In the genomic region with DNA sequence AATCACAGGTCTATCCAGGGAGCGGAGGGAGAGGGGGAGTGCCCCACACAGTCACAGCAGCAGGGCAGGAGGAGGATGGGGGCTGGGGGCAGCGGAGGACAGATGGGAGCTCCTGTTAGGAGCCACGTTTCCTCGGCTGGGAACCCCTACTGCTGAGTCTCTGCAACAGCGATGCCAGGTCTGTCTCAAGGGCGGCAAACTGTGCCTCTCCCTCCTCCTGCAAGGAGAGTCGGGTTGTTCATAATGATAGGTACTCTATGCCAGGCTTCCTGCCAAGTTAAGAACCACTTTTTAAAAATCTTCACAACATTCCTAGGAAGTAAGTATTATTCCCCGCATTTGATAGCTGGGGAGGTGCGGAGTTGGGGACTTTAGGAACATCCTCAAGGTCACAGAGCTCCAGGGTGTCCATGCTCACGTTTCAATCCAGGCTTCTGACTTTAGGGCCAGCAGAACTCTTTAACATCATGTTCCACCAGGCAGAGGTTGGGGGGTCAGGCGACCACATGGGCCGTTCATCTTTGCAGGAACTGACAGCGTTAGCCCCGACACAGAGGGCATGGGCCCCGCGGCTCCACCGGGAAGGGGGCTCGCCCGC, we compare ENCODE assay signal across 8 cellular contexts.
A peak's percentile ranks its signal among the peaks of the same experiment; 100 is the strongest.
DNase-seq lines count a peak whose midpoint lies in the region; ATAC-seq and TF ChIP-seq lines count a peak whose summit lies in the region.

No MANE protein-coding gene starts in this region.

- CTCF ChIA-PET in T-cell (lab: Charles Lee), result interaction anchor here (0.7 to 4.3 kb wide), 7 partner anchors 18 to 358 kb away, joined by 3 to 32 read pairs (median 6); no protein-coding TSS in a partner anchor

- 31 to 38% methylated on average over 8 to 9 of the region's 19 CpGs for WGBS in esophagus squamous epithelium, 2 donors

- in situ Hi-C loops in Caki2 (cut with HindIII; ENCODE audit: low pct_unique_long_range_greater_than_20kb, low sequenced_read_pairs), result loop anchor here (10.0 kb wide), 1 partner anchor 97 kb away; a partner anchor contains a TSS

- H2AFZ ChIP-seq in neuron (ENCODE audit: low read depth, low read length), result peak overlapping the region; percentile 74

- H3K4me3 Mint-ChIP-seq in T-cell, result peak overlapping the region; percentile 73 to 77 (median 77)

- DNase-seq in Caki2 (ENCODE audit: low read depth) (peak; percentile 19), T-cell (peak in 1 of 34 experiments; percentile 8), esophagus squamous epithelium (lab: John Stamatoyannopoulos, UW) (no peak), activated gamma-delta T cell treated with Interleukin-2 at 50 U/mL for 16 hours (no peak), mucosa of gallbladder (ENCODE audit: low spot score) (no peak)

- H3K4me1 ChIP-seq in HUES6 (ENCODE audit: control insufficient read depth, insufficient read depth, low read length) (peaks cover 60% of the 10 kb centered on the region), esophagus squamous epithelium (peaks cover 7 to 54% (median 9%) of the 10 kb centered on the region in 3 donors), neuron (ENCODE audit: insufficient read depth, low read length) (peaks cover 24% of the 10 kb centered on the region)

- peaks cover 5 to 18% of the 10 kb centered on the region in 2 donors for H3K27me3 Mint-ChIP-seq in T-cell

- H3K4me3 ChIP-seq in HUES6 (ENCODE audit: low read depth, low read length) (peak overlapping the region; percentile 61), esophagus squamous epithelium (peak overlapping the region; percentile 61 to 80 (median 76)), neuron (ENCODE audit: low read length) (no peak overlapping the region)

- TF ChIP-seq POLR2A in esophagus squamous epithelium (IDR thresholded peaks at IDR 0.05), result no peak

- POLR2A ChIA-PET in T-cell (lab: Charles Lee), result no interaction called here

- H3K27me3 ChIP-seq in HUES6 (ENCODE audit: control insufficient read depth, insufficient read depth, low read length) (peaks cover 10% of the 10 kb centered on the region; the same call in 1 of the 2 replicates), esophagus squamous epithelium (no peaks in the 10 kb centered on the region), neuron (ENCODE audit: insufficient read depth, low read length) (no peaks in the 10 kb centered on the region)

- no peaks in the 10 kb centered on the region for H3K36me3 ChIP-seq in HUES6 (ENCODE audit: control insufficient read depth, insufficient read depth, low read length)
- H3K36me3 ChIP-seq in esophagus squamous epithelium, result no peaks in the 10 kb centered on the region
- H3K36me3 ChIP-seq in neuron (ENCODE audit: insufficient read depth, low read length), result no peaks in the 10 kb centered on the region

- H3K36me3 Mint-ChIP-seq in T-cell, result no peaks in the 10 kb centered on the region

- H3K9me3 ChIP-seq in HUES6 (ENCODE audit: control insufficient read depth, insufficient read depth, low read depth, low read length) (no peaks in the 10 kb centered on the region), esophagus squamous epithelium (no peaks in the 10 kb centered on the region), neuron (ENCODE audit: low read length) (no peaks in the 10 kb centered on the region)

- H3K9me3 Mint-ChIP-seq in T-cell, result no peaks in the 10 kb centered on the region

- ATAC-seq in T-cell (replicated peaks in 1 of 4) (no peak), GM21381 (IDR thresholded peaks at IDR 0.05; ENCODE audit: unreplicated experiment) (no peak)

- peak overlapping the region in 1 of 2 donors; percentile 64 for H3K27ac Mint-ChIP-seq in T-cell

- peaks cover 4 to 12% (median 5%) of the 10 kb centered on the region in 3 donors for H3K4me1 Mint-ChIP-seq in T-cell

- intact Hi-C loops in esophagus squamous epithelium (cut with DNase I), result loop anchor here (5.0 to 10.0 kb wide), 3 partner anchors 100 to 597 kb away; a partner anchor contains a TSS

- H3K27ac ChIP-seq in HUES6 (ENCODE audit: low read depth, low read length), result peak overlapping the region; percentile 88
- H3K27ac ChIP-seq in esophagus squamous epithelium, result peak overlapping the region; percentile 92 to 96 (median 94)

- no peak for TF ChIP-seq CTCF in esophagus squamous epithelium (IDR thresholded peaks at IDR 0.05)

- H3K9ac ChIP-seq in HUES6 (ENCODE audit: low read length), result peak overlapping the region; percentile 88
